ENCODE assay signal across 22 cellular contexts in the genomic region with DNA sequence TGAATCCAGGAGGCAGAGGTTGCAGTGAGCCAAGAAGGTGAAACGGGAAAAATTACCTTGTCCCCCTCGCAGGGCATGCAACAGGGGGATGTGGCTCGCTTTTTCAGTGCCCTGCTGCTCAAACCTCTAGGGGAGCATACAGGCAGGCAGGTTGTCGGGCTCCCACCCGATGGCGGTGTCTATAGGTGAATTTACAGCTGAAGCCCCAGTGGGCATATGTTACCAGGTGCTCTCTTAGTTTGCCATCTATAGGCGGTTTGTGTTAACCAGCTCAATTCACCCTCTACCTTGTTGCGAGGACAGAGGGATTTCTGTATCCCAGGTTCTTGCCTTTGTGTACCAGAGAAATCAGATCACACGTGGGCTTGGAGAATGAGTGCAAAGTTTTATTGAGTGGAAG.
"Had no signal": no experiment of that assay in that cellular context is flagged by ENCODE, and none has a peak within 500 bp of the region (broad histone marks: within the 10 kb centered on the region; RNA-seq: fewer than 3 reads in every experiment).

No MANE protein-coding gene starts in this region.

- H3K4me1 ChIP-seq: colonic mucosa had no signal

- H3K9me3 Mint-ChIP-seq: natural killer cell had no signal

- H3K36me3 Mint-ChIP-seq: immature natural killer cell, natural killer cell had no signal

- H3K36me3 ChIP-seq: colonic mucosa, gastrocnemius medialis, lower lobe of right lung, tibial artery, upper lobe of right lung, vagina had no signal

- H3K4me3 Mint-ChIP-seq: immature natural killer cell; memory B cell; mesothelial cell of epicardium; natural killer cell; neural crest cell; stimulated activated naive B cell treated with anti-CD40 and anti-IgM and Interleukin-4, amounts not matched to agents 10 μg/mL and 1 μg/mL and 100 μg/mL, for 72 hours had no signal

- H3K9me3 ChIP-seq: colonic mucosa, gastrocnemius medialis, lower lobe of right lung, stomach, tibial artery, upper lobe of right lung, vagina had no signal

- H3K27ac Mint-ChIP-seq: immature natural killer cell; memory B cell; mesothelial cell of epicardium; natural killer cell; stimulated activated naive B cell treated with anti-CD40 and anti-IgM and Interleukin-4, amounts not matched to agents 10 μg/mL and 1 μg/mL and 100 μg/mL, for 72 hours had no signal

- H3K27me3 ChIP-seq: colonic mucosa, gastrocnemius medialis, heart right ventricle, stomach, tibial artery, upper lobe of right lung, vagina had no signal

- H3K27ac ChIP-seq: colonic mucosa, gastrocnemius medialis, tibial artery, upper lobe of right lung, vagina had no signal

- H3K4me3 ChIP-seq: colonic mucosa, gastrocnemius medialis, heart right ventricle, left ventricle myocardium inferior, lower lobe of right lung, skin epidermis, stomach, tibial artery, upper lobe of right lung, vagina had no signal

- ATAC-seq: esophagus mucosa; gastrocnemius medialis; natural killer cell; stimulated activated naive B cell treated with anti-CD40 and anti-IgM and Interleukin-4, amounts not matched to agents 10 μg/mL and 1 μg/mL and 100 μg/mL, for 72 hours had no signal

- DNase-seq: colonic mucosa; effector CD8-positive, alpha-beta T cell; immature natural killer cell; left cardiac atrium; left ventricle myocardium inferior; lower lobe of right lung; natural killer cell; posterior cingulate gyrus; stimulated activated CD4-positive, alpha-beta T cell treated with anti-CD3 and anti-CD28 coated beads, Interleukin-2, amount 100 ng/mL, for 24 hours; stimulated activated CD4-positive, alpha-beta T cell treated with anti-CD3 and anti-CD28 coated beads, Interleukin-4, amount 100 ng/mL, for 4 hours; stimulated activated naive B cell treated with anti-CD40 and anti-IgM and Interleukin-4, amounts not matched to agents 10 μg/mL and 1 μg/mL and 100 μg/mL, for 72 hours; tibial artery; upper lobe of right lung had no signal

- H3K4me1 Mint-ChIP-seq: immature natural killer cell; memory B cell; mesothelial cell of epicardium; natural killer cell; stimulated activated naive B cell treated with anti-CD40 and anti-IgM and Interleukin-4, amounts not matched to agents 10 μg/mL and 1 μg/mL and 100 μg/mL, for 72 hours had no signal

- H3K27me3 Mint-ChIP-seq: stimulated activated naive B cell treated with anti-CD40 and anti-IgM and Interleukin-4, amounts not matched to agents 10 μg/mL and 1 μg/mL and 100 μg/mL, for 72 hours had no signal
